ENCODE assay signal across 8 cellular contexts in genomic region chr3:152258448-152259302, GRCh38. TPM values are rescaled to one million over a fixed set of nuclear protein-coding genes. Genes with fewer than 3 reads are reported as not detected.
DNase-seq lines count a peak whose midpoint lies in the region; ATAC-seq and TF ChIP-seq lines count a peak whose summit lies in the region.

No MANE protein-coding gene starts in this region.

- H3K27me3 ChIP-seq in ascending aorta = no peaks in the 10 kb centered on the region

- peak overlapping the region; percentile 11 to 21 for H3K4me3 ChIP-seq in ascending aorta

- peak overlapping the region; percentile 82 to 99 for H3K27ac ChIP-seq in ascending aorta

- H3K9me3 ChIP-seq in ascending aorta = no peaks in the 10 kb centered on the region

- peak; percentile 95 for DNase-seq in CD1c-positive myeloid dendritic cell (ENCODE audit: extremely low spot score)
- DNase-seq in RPMI7951 (ENCODE audit: low read depth) = peak; percentile 94
- DNase-seq in ascending aorta (ENCODE audit: low spot score in 2 of 2) = peak; percentile 69 to 96
- peak; percentile 72 for DNase-seq in left kidney (ENCODE audit: low read depth, low spot score)
- peak; percentile 67 for DNase-seq in stimulated activated naive CD4-positive, alpha-beta T cell treated with Interleukin-2 at 50 U/mL for 16 hours (lab: John Stamatoyannopoulos, UW)
- DNase-seq in DMS79 (lab: John Stamatoyannopoulos, UW) = no peak

- peaks cover 3 to 31% of the 10 kb centered on the region in 2 donors for H3K4me1 ChIP-seq in ascending aorta

- H3K36me3 ChIP-seq in ascending aorta = no peaks in the 10 kb centered on the region

- ATAC-seq in HG02642 (IDR thresholded peaks at IDR 0.05; ENCODE audit: poor library complexity, unreplicated experiment) = peak; percentile 39
- no peak for ATAC-seq in GM21717 (IDR thresholded peaks at IDR 0.05; ENCODE audit: unreplicated experiment)

- intact Hi-C loops in ascending aorta (cut with DNase I) = no loop called here

- no peak for TF ChIP-seq CTCF in ascending aorta (IDR thresholded peaks at IDR 0.05)

RNA-seq across cellular contexts. Expression of gene MBNL1, which starts 10.1 kb away (rescaled TPM):
- 249 and 318 TPM in 2 replicates for total RNA-seq in RPMI7951 (2014; rRNA removed; shearing (Covaris generic))
- total RNA-seq in ascending aorta = 350 TPM
